ENCODE assay signal across 21 cellular contexts in the genomic region with DNA sequence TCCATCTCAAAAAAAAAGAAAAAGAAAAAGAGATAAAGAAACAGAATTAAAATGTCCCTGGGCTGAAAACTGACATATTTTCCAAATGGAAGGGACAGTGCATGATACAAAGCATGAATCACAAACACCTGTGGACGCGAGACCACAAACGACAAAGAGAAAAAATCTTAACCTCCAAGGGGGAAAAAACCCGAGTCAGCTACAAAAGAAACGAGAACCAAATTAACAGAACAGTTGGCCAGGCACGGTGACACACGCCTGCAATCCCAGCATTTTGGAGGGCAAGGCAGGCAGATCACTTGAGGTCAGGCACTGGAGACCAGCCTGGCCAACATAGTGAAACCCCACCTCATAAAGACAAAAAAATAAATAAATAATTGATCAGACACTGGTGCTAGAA. TPM values are rescaled to one million over a fixed set of nuclear protein-coding genes. Genes with fewer than 3 reads are reported as not detected.
DNase-seq lines count a peak whose midpoint lies in the region; ATAC-seq and TF ChIP-seq lines count a peak whose summit lies in the region.
"Had no signal": no experiment of that assay in that cellular context is flagged by ENCODE, and none has a peak within 500 bp of the region (broad histone marks: within the 10 kb centered on the region; RNA-seq: fewer than 3 reads in every experiment).

No MANE protein-coding gene starts in this region.

- H3K36me3 Mint-ChIP-seq in CD8-positive, alpha-beta memory T cell: peaks cover 0 to 19% (median 0%) of the 10 kb centered on the region in 3 donors
- H3K36me3 Mint-ChIP-seq in T-cell: peaks cover 13% of the 10 kb centered on the region
- H3K36me3 Mint-ChIP-seq in naive B cell: no peaks in the 10 kb centered on the region

- H3K4me3 ChIP-seq in SK-N-SH (ENCODE audit: low read depth in 2 of 2, low read length in 1 of 2) (no peak overlapping the region), thyroid gland (replicated peaks in 1 of 3) (no peak overlapping the region)
- H3K4me3 ChIP-seq in CD8-positive, alpha-beta memory T cell (ENCODE audit: low read length): no peak overlapping the region
- H3K4me3 ChIP-seq: esophagus muscularis mucosa, Peyer's patch, prostate gland, smooth muscle cell, upper lobe of right lung had no signal

- peaks cover 35 to 54% (median 42%) of the 10 kb centered on the region in 3 donors for H3K4me1 Mint-ChIP-seq in CD8-positive, alpha-beta memory T cell
- H3K4me1 Mint-ChIP-seq in T-cell (peaks cover 40 to 45% (median 41%) of the 10 kb centered on the region in 3 donors), naive B cell (peaks cover 16 to 48% (median 20%) of the 10 kb centered on the region in 3 donors)

- intact Hi-C loops in thyroid gland (cut with DNase I): no loop called here

- H3K27ac ChIP-seq in SK-N-SH (ENCODE audit: low read depth in 2 of 2, low read length in 1 of 2): no peak overlapping the region
- H3K27ac ChIP-seq in CD8-positive, alpha-beta memory T cell (ENCODE audit: low read depth, low read length): no peak overlapping the region
- no peak overlapping the region for H3K27ac ChIP-seq in thyroid gland
- H3K27ac ChIP-seq: 22Rv1, C4-2B, dorsolateral prefrontal cortex, esophagus muscularis mucosa, Peyer's patch, prostate gland, upper lobe of right lung had no signal

- H3K9me3 ChIP-seq in SK-N-SH: no peaks in the 10 kb centered on the region
- H3K9me3 ChIP-seq in CD8-positive, alpha-beta memory T cell (ENCODE audit: low read length): no peaks in the 10 kb centered on the region
- H3K9me3 ChIP-seq in thyroid gland: no peaks in the 10 kb centered on the region
- H3K9me3 ChIP-seq: esophagus muscularis mucosa, Peyer's patch, prostate gland, upper lobe of right lung had no signal

- no peaks in the 10 kb centered on the region for H3K9me2 ChIP-seq in SK-N-SH

- H3K4me2 ChIP-seq in SK-N-SH: 0 out of 2 replicates have a peak overlapping the region, but pooled peaks have one; percentile 87
- H3K4me2 ChIP-seq: smooth muscle cell had no signal

- no peak for DNase-seq in SK-N-SH
- no peak for DNase-seq in CD8-positive, alpha-beta memory T cell
- DNase-seq in T-cell: no peak
- DNase-seq in naive B cell: no peak
- DNase-seq in thyroid gland: no peak
- DNase-seq: activated CD8-positive, alpha-beta memory T cell treated with anti-CD3 and anti-CD28 coated beads, Interleukin-2, amount 10 ng/mL, durations not matched to agents 7 days and 5 days; activated naive CD4-positive, alpha-beta T cell treated with anti-CD3 and anti-CD28 coated beads, Interleukin-2, amount 10 ng/mL, durations not matched to agents 7 days and 5 days; dorsolateral prefrontal cortex; NCI-H1092; NCI-H2171; NCI-H774; Peyer's patch; upper lobe of right lung had no signal

- TF ChIP-seq CTCF in SK-N-SH (IDR thresholded peaks at IDR 0.05) (no peak), thyroid gland (IDR thresholded peaks at IDR 0.05) (no peak)

- no peak overlapping the region for H2AFZ ChIP-seq in SK-N-SH (ENCODE audit: low read depth)

- H3F3A ChIP-seq in SK-N-SH (replicated peaks; ENCODE audit: insufficient read depth): no peaks in the 10 kb centered on the region

- peak overlapping the region in 2 of 8 donors; percentile 10 to 68 for H3K27ac Mint-ChIP-seq in CD8-positive, alpha-beta memory T cell
- H3K27ac Mint-ChIP-seq in T-cell (no peak overlapping the region), naive B cell (peak overlapping the region in 1 of 6 donors; percentile 58)

- H3K4me1 ChIP-seq in SK-N-SH (ENCODE audit: control insufficient read depth in 1 of 2, insufficient read depth in 2 of 2, low read depth in 1 of 2, low read length in 1 of 2): peaks cover 8% of the 10 kb centered on the region in 2 experiments; a peak in 1 of 4 replicates
- peaks cover 15% of the 10 kb centered on the region for H3K4me1 ChIP-seq in CD8-positive, alpha-beta memory T cell (ENCODE audit: insufficient read depth, low read length)
- peaks cover 9 to 12% of the 10 kb centered on the region in 2 donors for H3K4me1 ChIP-seq in thyroid gland
- H3K4me1 ChIP-seq: upper lobe of right lung had no signal

- TF ChIP-seq RAD21 in SK-N-SH (IDR thresholded peaks at IDR 0.05; ENCODE audit: low read length): no peak

- H3K27me3 Mint-ChIP-seq in CD8-positive, alpha-beta memory T cell: no peaks in the 10 kb centered on the region
- H3K27me3 Mint-ChIP-seq in T-cell (no peaks in the 10 kb centered on the region), naive B cell (no peaks in the 10 kb centered on the region)
- H3K27me3 Mint-ChIP-seq: activated CD8-positive, alpha-beta memory T cell treated with anti-CD3 and anti-CD28 coated beads, Interleukin-2, amount 10 ng/mL, durations not matched to agents 7 days and 5 days; activated naive CD4-positive, alpha-beta T cell treated with anti-CD3 and anti-CD28 coated beads, Interleukin-2, amount 10 ng/mL, durations not matched to agents 7 days and 5 days had no signal

- H3K36me3 ChIP-seq in SK-N-SH (replicated peaks in 1 of 2; ENCODE audit: control insufficient read depth in 1 of 2, insufficient read depth in 2 of 2, low read length in 1 of 2) (peaks cover 4 to 12% of the 10 kb centered on the region in 2 experiments), thyroid gland (no peaks in the 10 kb centered on the region)
- H3K36me3 ChIP-seq in CD8-positive, alpha-beta memory T cell (ENCODE audit: insufficient read depth, low read length): no peaks in the 10 kb centered on the region
- H3K36me3 ChIP-seq: Peyer's patch, prostate gland had no signal

- ATAC-seq in SK-N-SH treated with all-trans-retinoic acid at 6 μM for 48 hours (no peak), T-cell (replicated peaks in 1 of 4) (no peak), naive B cell (ENCODE audit: low read depth in 2 of 2) (no peak), GM18907 (IDR thresholded peaks at IDR 0.05; ENCODE audit: unreplicated experiment) (no peak), HG02884 (IDR thresholded peaks at IDR 0.05; ENCODE audit: unreplicated experiment) (no peak)
- ATAC-seq: activated CD8-positive, alpha-beta memory T cell treated with anti-CD3 and anti-CD28 coated beads, Interleukin-2, amount 10 ng/mL, durations not matched to agents 7 days and 5 days; upper lobe of right lung had no signal

- H3K79me2 ChIP-seq in SK-N-SH (ENCODE audit: insufficient read depth): peaks cover 59% of the 10 kb centered on the region

- no peaks in the 10 kb centered on the region for H3K27me3 ChIP-seq in SK-N-SH (ENCODE audit: insufficient read depth)
- H3K27me3 ChIP-seq in CD8-positive, alpha-beta memory T cell (ENCODE audit: insufficient read depth, low read length, poor library complexity, severe bottlenecking): no peaks in the 10 kb centered on the region
- no peaks in the 10 kb centered on the region for H3K27me3 ChIP-seq in thyroid gland
- H3K27me3 ChIP-seq: dorsolateral prefrontal cortex, esophagus muscularis mucosa, Peyer's patch, upper lobe of right lung had no signal

- peak overlapping the region in 5 of 7 donors; percentile 12 to 91 (median 67) for H3K4me3 Mint-ChIP-seq in CD8-positive, alpha-beta memory T cell
- H3K4me3 Mint-ChIP-seq in T-cell (peak overlapping the region; percentile 3 to 87 (median 61)), naive B cell (peak overlapping the region in 5 of 8 donors; percentile 6 to 96 (median 80))

- no peak overlapping the region for H3K9ac ChIP-seq in SK-N-SH

- TF ChIP-seq EP300 in SK-N-SH (IDR thresholded peaks at IDR 0.05; ENCODE audit: borderline replicate concordance in 1 of 2, low read depth in 1 of 2, low read length in 1 of 2): no peak

- TF ChIP-seq POLR2A in thyroid gland (IDR thresholded peaks at IDR 0.05): no peak

- WGBS in SK-N-SH (ENCODE audit: low lambda C conversion rate): 95% methylated on average over 7 of the region's 7 CpGs
- WGBS in thyroid gland, 2 donors: 92 to 93% methylated on average over 7 of the region's 7 CpGs

- CTCF ChIA-PET in SK-N-SH (lab: Yijun Ruan, JAX) (interaction anchor here (3.7 kb wide), 1 partner anchor 24 kb away, joined by 19 read pairs; no protein-coding TSS in a partner anchor), T-cell (lab: Charles Lee) (interaction anchor here in 1 of 2 donors (0.6 kb wide), 1 partner anchor 247 kb away, joined by 5 read pairs; no protein-coding TSS in a partner anchor)
- CTCF ChIA-PET in CD8-positive, alpha-beta memory T cell (lab: Charles Lee): no interaction called here

- POLR2A ChIA-PET in SK-N-SH (lab: Yijun Ruan, JAX): no interaction called here
- POLR2A ChIA-PET in CD8-positive, alpha-beta memory T cell (lab: Charles Lee): no interaction called here
- POLR2A ChIA-PET in T-cell (lab: Charles Lee): no interaction called here

- peaks cover 6% of the 10 kb centered on the region; the same call in 1 of the 2 replicates for H4K20me1 ChIP-seq in SK-N-SH (ENCODE audit: insufficient read depth)

- H3K9me3 Mint-ChIP-seq in CD8-positive, alpha-beta memory T cell: no peaks in the 10 kb centered on the region
- H3K9me3 Mint-ChIP-seq in T-cell (no peaks in the 10 kb centered on the region), naive B cell (no peaks in the 10 kb centered on the region)
- H3K9me3 Mint-ChIP-seq: activated naive CD4-positive, alpha-beta T cell treated with anti-CD3 and anti-CD28 coated beads, Interleukin-2, amount 10 ng/mL, durations not matched to agents 7 days and 5 days had no signal

TF ChIP-seq in SK-N-SH, 30 proteins besides CTCF, POLR2A, EP300 and RAD21:
- TF ChIP-seq NFIC (IDR thresholded peaks at IDR 0.05; ENCODE audit: borderline replicate concordance): no peak

RNA-seq across cellular contexts. Expression of gene TRAP1, which starts 1.9 kb away (rescaled TPM):
- polyA plus RNA-seq in SK-N-SH (2012; rRNA removed): 129 and 133 TPM in 2 replicates
- 75.4 and 83.3 TPM in 2 replicates for polyA plus RNA-seq in SK-N-SH (2012; cell fraction: cytosol; rRNA removed)
- 335 and 567 TPM in 2 replicates for polyA plus RNA-seq in SK-N-SH (2012; cell fraction: nucleus; rRNA removed)
- 100 to 1,000 TPM; 283 to 308 TPM for total RNA-seq in CD8-positive, alpha-beta memory T cell
- polyA plus RNA-seq in CD8-positive, alpha-beta memory T cell: 53.5 TPM
- 100 to 1,000 TPM in 4 of 5 donors, 10 to 100 TPM in 1; 87.5 to 172 (median 122) TPM for total RNA-seq in T-cell
- 10 to 100 TPM; 31.2 to 54.4 (median 39.8) TPM for polyA plus RNA-seq in naive B cell (ENCODE audit: low read depth in 6 of 6)
- 10 to 100 TPM; 37.3 to 58.3 (median 53.9) TPM for total RNA-seq in thyroid gland
